Comparison of ENCODE assay signal across 8 cellular contexts in the genomic region with DNA sequence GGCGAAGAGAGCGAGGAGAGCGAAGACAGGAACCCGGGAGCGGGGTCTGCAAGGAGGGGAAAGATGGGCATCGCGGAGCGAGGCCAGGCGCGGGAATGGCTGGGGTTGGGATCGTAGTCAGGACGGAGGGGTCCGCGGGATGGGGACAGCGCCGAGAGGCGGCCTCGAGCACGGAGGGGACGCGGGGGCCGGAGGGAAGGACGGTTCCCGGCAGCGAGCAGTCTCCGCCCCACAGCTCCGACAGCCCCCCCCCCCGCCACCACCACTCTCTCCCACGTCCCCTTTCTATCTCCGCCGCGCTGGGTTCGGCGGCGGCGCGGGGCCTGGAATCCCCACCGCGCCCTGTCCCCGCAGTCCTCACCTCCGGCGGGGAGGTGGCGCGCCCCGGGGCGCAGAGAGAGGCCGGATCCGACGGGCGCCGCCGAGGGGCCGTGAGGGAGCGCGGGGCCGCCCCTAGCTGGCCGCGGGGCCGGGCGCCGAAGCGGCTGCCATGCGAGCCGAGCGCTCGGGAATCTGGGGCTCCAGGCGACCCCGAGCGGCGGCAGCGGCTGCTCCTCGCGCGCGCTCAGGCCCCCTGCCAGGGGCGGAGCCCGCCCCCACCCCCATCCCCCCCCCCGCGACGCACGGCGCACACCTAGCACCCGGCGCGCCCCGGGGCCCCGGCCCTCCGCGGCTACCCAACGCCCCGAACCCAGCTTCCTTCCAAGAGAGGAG. TPM values are rescaled to one million over a fixed set of nuclear protein-coding genes. Genes with fewer than 3 reads are reported as not detected.
A peak's percentile ranks its signal among the peaks of the same experiment; 100 is the strongest.
DNase-seq lines count a peak whose midpoint lies in the region; ATAC-seq and TF ChIP-seq lines count a peak whose summit lies in the region.

A gene with protein sequence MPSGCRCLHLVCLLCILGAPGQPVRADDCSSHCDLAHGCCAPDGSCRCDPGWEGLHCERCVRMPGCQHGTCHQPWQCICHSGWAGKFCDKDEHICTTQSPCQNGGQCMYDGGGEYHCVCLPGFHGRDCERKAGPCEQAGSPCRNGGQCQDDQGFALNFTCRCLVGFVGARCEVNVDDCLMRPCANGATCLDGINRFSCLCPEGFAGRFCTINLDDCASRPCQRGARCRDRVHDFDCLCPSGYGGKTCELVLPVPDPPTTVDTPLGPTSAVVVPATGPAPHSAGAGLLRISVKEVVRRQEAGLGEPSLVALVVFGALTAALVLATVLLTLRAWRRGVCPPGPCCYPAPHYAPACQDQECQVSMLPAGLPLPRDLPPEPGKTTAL (minus strand): TSS at position 515 of the 714 bp plus-strand sequence. CDS start 723 bp downstream, outside the sequence.

- H3K27me3 ChIP-seq in esophagus muscularis mucosa, result peaks cover 0 to 57% (median 20%) of the 10 kb centered on the region in 4 donors
- peaks cover 54% of the 10 kb centered on the region for H3K27me3 ChIP-seq in neural progenitor cell

- H3K9ac ChIP-seq in neural progenitor cell, result no peak within 1 kb of the TSS

- H3K27ac ChIP-seq in esophagus muscularis mucosa (replicated peaks in 1 of 4) (no peak within 1 kb of the TSS), neural progenitor cell (no peak within 1 kb of the TSS)

- H3K27ac Mint-ChIP-seq in neural progenitor cell, result no peak within 1 kb of the TSS

- WGBS in esophagus muscularis mucosa, result under 1% methylated on average over 28 of the region's 91 CpGs

- H3K36me3 Mint-ChIP-seq in neural progenitor cell, result peaks cover 1% of the 10 kb centered on the region

- intact Hi-C loops in esophagus muscularis mucosa (cut with DNase I), result loop anchor here (2.0 to 5.0 kb wide), 2 partner anchors 42 to 52 kb away; no protein-coding TSS in a partner anchor

- peak within 1 kb of the TSS; percentile 98 for H3K4me2 ChIP-seq in neural progenitor cell

- ATAC-seq in GM18498 (IDR thresholded peaks at IDR 0.05; ENCODE audit: unreplicated experiment), result no peak
- no peak for ATAC-seq in GM18505 (IDR thresholded peaks at IDR 0.05; ENCODE audit: unreplicated experiment)

- H3K4me3 ChIP-seq in esophagus muscularis mucosa, result peak within 1 kb of the TSS; percentile 54 to 64 (median 58)
- peak within 1 kb of the TSS; percentile 69 for H3K4me3 ChIP-seq in neural progenitor cell

- peaks cover 29% of the 10 kb centered on the region for H3F3A ChIP-seq in neural progenitor cell (ENCODE audit: low read depth)

- no peaks in the 10 kb centered on the region for H3K9me3 Mint-ChIP-seq in neural progenitor cell

- H3K4me1 Mint-ChIP-seq in neural progenitor cell, result peaks cover 12% of the 10 kb centered on the region

- peaks cover 26% of the 10 kb centered on the region for H3K27me3 Mint-ChIP-seq in neural progenitor cell (ENCODE audit: insufficient read depth, low read depth)

- H3K4me1 ChIP-seq in esophagus muscularis mucosa (peaks cover 3 to 22% (median 20%) of the 10 kb centered on the region in 4 donors), neural progenitor cell (no peaks in the 10 kb centered on the region)

- in situ Hi-C loops in KBM-7 (cut with MboI; ENCODE audit: low pct_unique_long_range_greater_than_20kb, low sequenced_read_pairs), result no loop called here

- TF ChIP-seq POLR2A in esophagus muscularis mucosa (IDR thresholded peaks at IDR 0.05; ENCODE audit: low read depth) (no peak), GM18505 (IDR thresholded peaks at IDR 0.05; ENCODE audit: borderline replicate concordance, extremely low read depth, insufficient read depth, insufficient read length) (no peak)

- no peaks in the 10 kb centered on the region for H3K79me2 ChIP-seq in neural progenitor cell (ENCODE audit: low read depth)

- H3K36me3 ChIP-seq in esophagus muscularis mucosa (peaks cover 14 to 30% (median 26%) of the 10 kb centered on the region in 4 donors), neural progenitor cell (no peaks in the 10 kb centered on the region)

- DNase-seq in GM03348 (ENCODE audit: low spot score) (peak; percentile 52), KBM-7 (peak; percentile 15), esophagus muscularis mucosa (ENCODE audit: extremely low spot score) (no peak), neural progenitor cell (ENCODE audit: low spot score) (peak; percentile 67), GOT3 (lab: John Stamatoyannopoulos, UW) (no peak)
- peak; percentile 67 for DNase-seq in activated CD8-positive, alpha-beta memory T cell treated with anti-CD3 and anti-CD28 coated beads, Interleukin-2, amount 50 U/mL, for 48 hours

- H4K20me1 ChIP-seq in neural progenitor cell (ENCODE audit: low read depth), result peaks cover 9% of the 10 kb centered on the region

- TF ChIP-seq CTCF in esophagus muscularis mucosa (IDR thresholded peaks at IDR 0.05), result no peak
- no peak for TF ChIP-seq CTCF in neural progenitor cell (IDR thresholded peaks at IDR 0.05)

- no peak for TF ChIP-seq EP300 in esophagus muscularis mucosa (IDR thresholded peaks at IDR 0.05)

- H3K9me3 ChIP-seq in esophagus muscularis mucosa (no peaks in the 10 kb centered on the region), neural progenitor cell (ENCODE audit: low read depth) (no peaks in the 10 kb centered on the region)

- peak within 1 kb of the TSS; percentile 91 for H3K4me3 Mint-ChIP-seq in neural progenitor cell

- H2AFZ ChIP-seq in neural progenitor cell (replicated peaks), result peak within 1 kb of the TSS; percentile 92

RNA-seq across cellular contexts. Expression of the gene that starts here (rescaled TPM):
- under 1 TPM in 2 of 4 donors, not detected in 2; 0.32 to 0.33 TPM for total RNA-seq in esophagus muscularis mucosa
- 1.1 TPM in 1 of 2 replicates, not detected in the other for total RNA-seq in neural progenitor cell (ENCODE audit: low replicate concordance)

Comparison
In these comparisons a context has a peak if more than half of its experiments do, and no peak if none do; other contexts are left out.
1. DNase-seq: peak in GM03348 (single experiment), KBM-7 (single experiment), activated CD8-positive, alpha-beta memory T cell treated with anti-CD3 and anti-CD28 coated beads, Interleukin-2, amount 50 U/mL, for 48 hours (single experiment) and neural progenitor cell (single experiment); none in esophagus muscularis mucosa (single experiment) and GOT3 (single experiment).